17 cellular contexts compared by ENCODE assay signal in genomic region chr1:241828576-241828975, GRCh38. TPM values are rescaled to one million over a fixed set of nuclear protein-coding genes. Genes with fewer than 3 reads are reported as not detected.
A peak's percentile ranks its signal among the peaks of the same experiment; 100 is the strongest.
DNase-seq lines count a peak whose midpoint lies in the region; ATAC-seq and TF ChIP-seq lines count a peak whose summit lies in the region.
"Had no signal": no experiment of that assay in that cellular context is flagged by ENCODE, and none has a peak within 500 bp of the region (broad histone marks: within the 10 kb centered on the region; RNA-seq: fewer than 3 reads in every experiment).

No MANE protein-coding gene starts in this region.

- H3K23ac ChIP-seq in H9 (ENCODE audit: insufficient read length, low read depth, low read length): no peak overlapping the region

- no peak overlapping the region for H2BK20ac ChIP-seq in H9 (ENCODE audit: low read depth, low read length, poor library complexity, severe bottlenecking)

- no peaks in the 10 kb centered on the region for H3K27me3 Mint-ChIP-seq in activated CD8-positive, alpha-beta T cell treated with anti-CD3 and anti-CD28 coated beads for 36 hours
- peaks cover 4% of the 10 kb centered on the region for H3K27me3 Mint-ChIP-seq in activated CD8-positive, alpha-beta T cell treated with anti-CD3 and anti-CD28 coated beads, Interleukin-2, amount 10 ng/mL, durations not matched to agents 7 days and 5 days (ENCODE audit: low read depth)
- H3K27me3 Mint-ChIP-seq in H9 (ENCODE audit: low read depth): peaks cover 2% of the 10 kb centered on the region; the same call in 1 of the 2 replicates

- H4K91ac ChIP-seq in H9 (ENCODE audit: insufficient read length, low read depth, low read length): no peak overlapping the region

- no peak overlapping the region for H3K56ac ChIP-seq in H9 (ENCODE audit: insufficient read length, low read depth, low read length)

- no peak overlapping the region for H2AK5ac ChIP-seq in H9 (ENCODE audit: insufficient read length, low read length)

- WGBS in smooth muscle cell (ENCODE audit: low lambda C conversion rate): 63% methylated on average over 3 of the region's 3 CpGs
- WGBS in H9 (ENCODE audit: extremely low coverage, insufficient read length, low lambda C conversion rate): no CpG with 5 or more reads among the region's 3 CpGs

- H3K18ac ChIP-seq in H9 (ENCODE audit: insufficient read length, low read depth, low read length): no peak overlapping the region

- no peak overlapping the region for H2BK12ac ChIP-seq in H9 (ENCODE audit: insufficient read length, low read depth, low read length)

- H3K27ac Mint-ChIP-seq in activated CD8-positive, alpha-beta T cell treated with anti-CD3 and anti-CD28 coated beads for 36 hours: no peak overlapping the region
- no peak overlapping the region for H3K27ac Mint-ChIP-seq in activated CD8-positive, alpha-beta T cell treated with anti-CD3 and anti-CD28 coated beads, Interleukin-2, amount 10 ng/mL, durations not matched to agents 7 days and 5 days
- H3K27ac Mint-ChIP-seq in H9: no peak overlapping the region
- H3K27ac Mint-ChIP-seq: T-cell had no signal

- no peaks in the 10 kb centered on the region for H3K23me2 ChIP-seq in H9 (ENCODE audit: insufficient read length, low read depth, low read length, poor library complexity, severe bottlenecking)

- H3K9ac ChIP-seq in smooth muscle cell (ENCODE audit: low read depth) (no peak overlapping the region), H9 (ENCODE audit: extremely low read depth, insufficient read length, low read length) (no peak overlapping the region)

- no peak overlapping the region for H3K4me3 Mint-ChIP-seq in activated CD8-positive, alpha-beta T cell treated with anti-CD3 and anti-CD28 coated beads for 36 hours
- no peak overlapping the region for H3K4me3 Mint-ChIP-seq in activated CD8-positive, alpha-beta T cell treated with anti-CD3 and anti-CD28 coated beads, Interleukin-2, amount 10 ng/mL, durations not matched to agents 7 days and 5 days
- H3K4me3 Mint-ChIP-seq in H9: no peak overlapping the region
- H3K4me3 Mint-ChIP-seq: T-cell had no signal

- DNase-seq in activated CD8-positive, alpha-beta T cell treated with anti-CD3 and anti-CD28 coated beads for 36 hours: peak; percentile 4
- no peak for DNase-seq in activated CD8-positive, alpha-beta T cell treated with anti-CD3 and anti-CD28 coated beads, Interleukin-2, amount 10 ng/mL, durations not matched to agents 7 days and 5 days
- peak; percentile 44 to 56 for DNase-seq in SJSA1 (ENCODE audit: low read depth in 1 of 2, low spot score in 2 of 2)
- DNase-seq in smooth muscle cell (lab: John Stamatoyannopoulos, UW; ENCODE audit: unreplicated experiment): no peak
- no peak for DNase-seq in NCI-H748 (lab: John Stamatoyannopoulos, UW; ENCODE audit: unreplicated experiment)
- DNase-seq in NCI-H1417 (lab: John Stamatoyannopoulos, UW): no peak
- no peak for DNase-seq in H9
- DNase-seq: ACHN, adrenal gland, Caco-2, cortex of kidney, GOT3, NCI-H226, OCI-M1, T-cell had no signal

- no peak overlapping the region for H2BK15ac ChIP-seq in H9 (ENCODE audit: low read depth, low read length)

- H3K79me2 ChIP-seq in smooth muscle cell (ENCODE audit: low read depth): no peaks in the 10 kb centered on the region
- no peaks in the 10 kb centered on the region for H3K79me2 ChIP-seq in H9 (ENCODE audit: insufficient read depth, low read length)

- H3K4me2 ChIP-seq in smooth muscle cell (no peak overlapping the region), H9 (ENCODE audit: insufficient read depth, insufficient read length, low read length) (no peak overlapping the region)

- H3K36me3 ChIP-seq in SJSA1: no peaks in the 10 kb centered on the region
- H3K36me3 ChIP-seq in smooth muscle cell (ENCODE audit: low read depth): no peaks in the 10 kb centered on the region
- H3K36me3 ChIP-seq: adrenal gland had no signal

- H3K9me3 ChIP-seq in SJSA1 (replicated peaks): no peaks in the 10 kb centered on the region
- no peaks in the 10 kb centered on the region for H3K9me3 ChIP-seq in smooth muscle cell (replicated peaks; ENCODE audit: low read depth)
- no peaks in the 10 kb centered on the region for H3K9me3 ChIP-seq in H9 (ENCODE audit: control insufficient read depth, low read depth, low read length)
- H3K9me3 ChIP-seq: adrenal gland, Caco-2 had no signal

- no peak overlapping the region for H3K4ac ChIP-seq in H9 (ENCODE audit: low read depth, low read length)

- intact Hi-C loops in activated CD8-positive, alpha-beta T cell treated with anti-CD3 and anti-CD28 coated beads for 36 hours (cut with micrococcal nuclease): no loop called here

- no peak overlapping the region for H3K14ac ChIP-seq in H9 (ENCODE audit: insufficient read depth, low read length)

- no peaks in the 10 kb centered on the region for H3F3A ChIP-seq in smooth muscle cell (ENCODE audit: low read depth)

- H3K4me1 Mint-ChIP-seq in activated CD8-positive, alpha-beta T cell treated with anti-CD3 and anti-CD28 coated beads for 36 hours (ENCODE audit: low read depth): no peaks in the 10 kb centered on the region
- H3K4me1 Mint-ChIP-seq in activated CD8-positive, alpha-beta T cell treated with anti-CD3 and anti-CD28 coated beads, Interleukin-2, amount 10 ng/mL, durations not matched to agents 7 days and 5 days (ENCODE audit: low read depth): no peaks in the 10 kb centered on the region
- H3K4me1 Mint-ChIP-seq in H9: peaks cover 0 to 3% of the 10 kb centered on the region in 2 experiments; a peak in 1 of 4 replicates
- H3K4me1 Mint-ChIP-seq: T-cell had no signal

- no peak overlapping the region for H4K5ac ChIP-seq in H9 (ENCODE audit: insufficient read length, low read depth, low read length)

- no peak overlapping the region for H2BK5ac ChIP-seq in H9 (ENCODE audit: insufficient read length, low read length)

- ATAC-seq in activated CD8-positive, alpha-beta T cell treated with anti-CD3 and anti-CD28 coated beads for 36 hours: no peak
- no peak for ATAC-seq in activated CD8-positive, alpha-beta T cell treated with anti-CD3 and anti-CD28 coated beads, Interleukin-2, amount 10 ng/mL, durations not matched to agents 7 days and 5 days
- peak; percentile 72 for ATAC-seq in esophagus mucosa
- ATAC-seq: T-cell had no signal

- H3T11ph ChIP-seq in H9 (ENCODE audit: low read length): no peak overlapping the region

- peaks cover 11% of the 10 kb centered on the region for H3K4me1 ChIP-seq in SJSA1 (replicated peaks)
- no peaks in the 10 kb centered on the region for H3K4me1 ChIP-seq in smooth muscle cell (ENCODE audit: low read depth)
- H3K4me1 ChIP-seq in H9 (ENCODE audit: insufficient read depth, low read length): no peaks in the 10 kb centered on the region
- H3K4me1 ChIP-seq: adrenal gland, Caco-2 had no signal

- H4K8ac ChIP-seq in H9 (replicated peaks; ENCODE audit: insufficient read length, low read depth, low read length): no peak overlapping the region

- no peak overlapping the region for H2BK120ac ChIP-seq in H9 (ENCODE audit: low read depth, low read length, poor library complexity, severe bottlenecking)

- H3K4me3 ChIP-seq in SJSA1 (no peak overlapping the region), smooth muscle cell (no peak overlapping the region)
- H3K4me3 ChIP-seq: adrenal gland had no signal

- CTCF ChIA-PET in activated CD8-positive, alpha-beta T cell treated with anti-CD3 and anti-CD28 coated beads for 36 hours (lab: Charles Lee): no interaction called here
- CTCF ChIA-PET in activated CD8-positive, alpha-beta T cell treated with anti-CD3 and anti-CD28 coated beads, Interleukin-2, amount 10 ng/mL, durations not matched to agents 7 days and 5 days (lab: Charles Lee): interaction anchor here (0.9 to 1.0 kb wide), 2 partner anchors 183 to 230 kb away, joined by 3 read pairs; no protein-coding TSS in a partner anchor

- no peaks in the 10 kb centered on the region for H3K36me3 Mint-ChIP-seq in activated CD8-positive, alpha-beta T cell treated with anti-CD3 and anti-CD28 coated beads for 36 hours (ENCODE audit: low read depth)
- no peaks in the 10 kb centered on the region for H3K36me3 Mint-ChIP-seq in activated CD8-positive, alpha-beta T cell treated with anti-CD3 and anti-CD28 coated beads, Interleukin-2, amount 10 ng/mL, durations not matched to agents 7 days and 5 days (ENCODE audit: low read depth)
- H3K36me3 Mint-ChIP-seq in H9 (ENCODE audit: insufficient read depth in 1 of 3, low read depth in 3 of 3): no peaks in the 10 kb centered on the region
- H3K36me3 Mint-ChIP-seq: T-cell had no signal

- no peak for TF ChIP-seq CTCF in activated CD8-positive, alpha-beta T cell treated with anti-CD3 and anti-CD28 coated beads for 36 hours (IDR thresholded peaks at IDR 0.05)
- TF ChIP-seq CTCF in smooth muscle cell (IDR thresholded peaks at IDR 0.05; ENCODE audit: borderline replicate concordance, insufficient read depth, poor library complexity, severe bottlenecking) (no peak), H9 (conservative IDR thresholded peaks at IDR 0.05) (no peak)

- H4K20me1 ChIP-seq in smooth muscle cell (ENCODE audit: low read depth) (no peaks in the 10 kb centered on the region), H9 (ENCODE audit: control insufficient read depth, insufficient read depth, insufficient read length) (no peaks in the 10 kb centered on the region)

- no peaks in the 10 kb centered on the region for H3K79me1 ChIP-seq in H9 (ENCODE audit: insufficient read depth, low read depth, low read length, poor library complexity, severe bottlenecking)

- H2AFZ ChIP-seq in smooth muscle cell (ENCODE audit: low read depth): no peak overlapping the region
- H2AFZ ChIP-seq in H9 (ENCODE audit: low read length): no peak overlapping the region

- no peaks in the 10 kb centered on the region for H3K27me3 ChIP-seq in SJSA1 (replicated peaks)
- H3K27me3 ChIP-seq in smooth muscle cell (ENCODE audit: low read depth): no peaks in the 10 kb centered on the region
- no peaks in the 10 kb centered on the region for H3K27me3 ChIP-seq in H9 (ENCODE audit: insufficient read depth, low read length)
- H3K27me3 ChIP-seq: adrenal gland had no signal

- no peaks in the 10 kb centered on the region for H3K9me3 Mint-ChIP-seq in activated CD8-positive, alpha-beta T cell treated with anti-CD3 and anti-CD28 coated beads for 36 hours
- no peaks in the 10 kb centered on the region for H3K9me3 Mint-ChIP-seq in activated CD8-positive, alpha-beta T cell treated with anti-CD3 and anti-CD28 coated beads, Interleukin-2, amount 10 ng/mL, durations not matched to agents 7 days and 5 days (ENCODE audit: insufficient read depth)
- H3K9me3 Mint-ChIP-seq in H9: no peaks in the 10 kb centered on the region
- H3K9me3 Mint-ChIP-seq: T-cell had no signal

- POLR2A ChIA-PET in activated CD8-positive, alpha-beta T cell treated with anti-CD3 and anti-CD28 coated beads for 36 hours (lab: Charles Lee): no interaction called here
- POLR2A ChIA-PET in activated CD8-positive, alpha-beta T cell treated with anti-CD3 and anti-CD28 coated beads, Interleukin-2, amount 10 ng/mL, durations not matched to agents 7 days and 5 days (lab: Charles Lee): interaction anchor here (0.6 kb wide), 1 partner anchor 131 kb away, joined by 3 read pairs; no protein-coding TSS in a partner anchor

- no peak overlapping the region for H3K27ac ChIP-seq in SJSA1
- peak overlapping the region; percentile 28 for H3K27ac ChIP-seq in smooth muscle cell (ENCODE audit: low read depth)
- no peak overlapping the region for H3K27ac ChIP-seq in H9 (ENCODE audit: insufficient read length, low read depth, low read length)
- H3K27ac ChIP-seq: adrenal gland, HL-60 had no signal

RNA-seq across cellular contexts. Expression of gene EXO1, which starts 19.4 kb away (rescaled TPM):
- total RNA-seq in activated CD8-positive, alpha-beta T cell treated with anti-CD3 and anti-CD28 coated beads for 36 hours: 10 to 100 TPM; 65.3 to 66.8 TPM
- total RNA-seq in activated CD8-positive, alpha-beta T cell treated with anti-CD3 and anti-CD28 coated beads, Interleukin-2, amount 10 ng/mL, durations not matched to agents 7 days and 5 days: 10 to 100 TPM; 48.2 to 50.0 TPM
- total RNA-seq in SJSA1 (2014; rRNA removed; shearing (Covaris generic)): 42.9 and 48.3 TPM in 2 replicates
- 5.1 TPM for total RNA-seq in esophagus mucosa
- 10.5 and 11.0 TPM in 2 replicates for total RNA-seq in smooth muscle cell
- polyA plus RNA-seq in smooth muscle cell: 3.8 and 7.5 TPM in 2 replicates
- 43.2 and 43.7 TPM in 2 replicates for total RNA-seq in H9 (2021)

Comparison
In these comparisons a context has a peak if more than half of its experiments do, and no peak if none do; other contexts are left out.
1. DNase-seq: peak in activated CD8-positive, alpha-beta T cell treated with anti-CD3 and anti-CD28 coated beads for 36 hours (single experiment) and SJSA1 (2 of 2); none in activated CD8-positive, alpha-beta T cell treated with anti-CD3 and anti-CD28 coated beads, Interleukin-2, amount 10 ng/mL, durations not matched to agents 7 days and 5 days (single experiment), smooth muscle cell (single experiment), NCI-H748 (single experiment), NCI-H1417 (0 of 3) and H9 (single experiment).